1 cellular context compared by ENCODE assay signal in the genomic region with DNA sequence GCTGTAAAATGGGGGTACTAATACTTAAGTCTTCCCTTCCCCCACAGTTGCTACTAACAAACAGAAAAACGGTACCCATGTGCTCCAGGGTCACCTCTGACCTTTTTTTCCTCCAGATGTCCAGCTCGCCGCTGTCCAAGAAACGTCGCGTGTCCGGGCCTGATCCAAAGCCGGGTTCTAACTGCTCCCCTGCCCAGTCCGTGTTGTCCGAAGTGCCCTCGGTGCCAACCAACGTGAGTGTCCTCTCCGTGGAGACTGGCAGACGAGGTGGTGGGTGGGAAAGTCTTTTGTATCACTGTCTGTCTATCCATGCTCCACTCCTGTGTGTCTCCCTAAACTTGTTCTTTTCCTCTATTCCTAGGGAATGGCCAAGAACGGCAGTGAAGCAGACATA.
TF ChIP-seq lines count a peak whose summit lies in the region.

No MANE protein-coding gene starts in this region.

TF ChIP-seq in WTC11, 78 proteins besides CTCF, POLR2A, EP300 and RAD21:
- TF ChIP-seq, protein P1, sequence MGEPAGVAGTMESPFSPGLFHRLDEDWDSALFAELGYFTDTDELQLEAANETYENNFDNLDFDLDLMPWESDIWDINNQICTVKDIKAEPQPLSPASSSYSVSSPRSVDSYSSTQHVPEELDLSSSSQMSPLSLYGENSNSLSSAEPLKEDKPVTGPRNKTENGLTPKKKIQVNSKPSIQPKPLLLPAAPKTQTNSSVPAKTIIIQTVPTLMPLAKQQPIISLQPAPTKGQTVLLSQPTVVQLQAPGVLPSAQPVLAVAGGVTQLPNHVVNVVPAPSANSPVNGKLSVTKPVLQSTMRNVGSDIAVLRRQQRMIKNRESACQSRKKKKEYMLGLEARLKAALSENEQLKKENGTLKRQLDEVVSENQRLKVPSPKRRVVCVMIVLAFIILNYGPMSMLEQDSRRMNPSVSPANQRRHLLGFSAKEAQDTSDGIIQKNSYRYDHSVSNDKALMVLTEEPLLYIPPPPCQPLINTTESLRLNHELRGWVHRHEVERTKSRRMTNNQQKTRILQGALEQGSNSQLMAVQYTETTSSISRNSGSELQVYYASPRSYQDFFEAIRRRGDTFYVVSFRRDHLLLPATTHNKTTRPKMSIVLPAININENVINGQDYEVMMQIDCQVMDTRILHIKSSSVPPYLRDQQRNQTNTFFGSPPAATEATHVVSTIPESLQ (CRISPR knock-in tag; IDR thresholded peaks at IDR 0.05): no peak
- no peak for TF ChIP-seq CBFB (CRISPR knock-in tag; IDR thresholded peaks at IDR 0.05; ENCODE audit: low read depth)
TF ChIP-seq in WTC11: peak in this region for 0.
